ENCODE assay signal across 12 cellular contexts in genomic region chr14:60212503-60213371, GRCh38. TPM values are rescaled to one million over a fixed set of nuclear protein-coding genes. Genes with fewer than 3 reads are reported as not detected.
DNase-seq lines count a peak whose midpoint lies in the region; ATAC-seq and TF ChIP-seq lines count a peak whose summit lies in the region.
"Had no signal": no experiment of that assay in that cellular context is flagged by ENCODE, and none has a peak within 500 bp of the region (broad histone marks: within the 10 kb centered on the region; RNA-seq: fewer than 3 reads in every experiment).

No MANE protein-coding gene starts in this region.

- H3K27ac Mint-ChIP-seq in activated T-helper 2 cell treated with anti-CD3 and anti-CD28 coated beads, Interferon-gamma antibody, Interleukin-2, Interleukin-4, amounts not matched to agents 10 μg/mL and 5 μg/mL and 100 μg/mL, durations not matched to agents 14 hours and 24 hours and 36 hours = no peak overlapping the region
- H3K27ac Mint-ChIP-seq in activated CD4-positive, alpha-beta T cell treated with anti-CD3 and anti-CD28 coated beads for 36 hours = no peak overlapping the region
- H3K27ac Mint-ChIP-seq: activated naive CD8-positive, alpha-beta T cell; WTC11 had no signal

- POLR2A ChIA-PET in activated CD4-positive, alpha-beta T cell treated with anti-CD3 and anti-CD28 coated beads for 36 hours (lab: Charles Lee) = interaction anchor here (1.2 kb wide), 1 partner anchor 36 kb away, joined by 5 read pairs; the partner anchor contains the start of gene PPM1A

- TF ChIP-seq CTCF in GM13976 (IDR thresholded peaks at IDR 0.05; ENCODE audit: borderline replicate concordance, control extremely low read depth, extremely low read depth, insufficient read depth, missing control alignments) = no peak

- H3K4me3 Mint-ChIP-seq in activated T-helper 2 cell treated with anti-CD3 and anti-CD28 coated beads, Interferon-gamma antibody, Interleukin-2, Interleukin-4, amounts not matched to agents 10 μg/mL and 5 μg/mL and 100 μg/mL, durations not matched to agents 14 hours and 24 hours and 36 hours (ENCODE audit: low read depth) = no peak overlapping the region
- H3K4me3 Mint-ChIP-seq in activated CD4-positive, alpha-beta T cell treated with anti-CD3 and anti-CD28 coated beads for 36 hours = no peak overlapping the region
- H3K4me3 Mint-ChIP-seq: activated naive CD8-positive, alpha-beta T cell; WTC11 had no signal

- no peaks in the 10 kb centered on the region for H3K9me3 Mint-ChIP-seq in activated T-helper 2 cell treated with anti-CD3 and anti-CD28 coated beads, Interferon-gamma antibody, Interleukin-2, Interleukin-4, amounts not matched to agents 10 μg/mL and 5 μg/mL and 100 μg/mL, durations not matched to agents 14 hours and 24 hours and 36 hours
- no peaks in the 10 kb centered on the region for H3K9me3 Mint-ChIP-seq in activated CD4-positive, alpha-beta T cell treated with anti-CD3 and anti-CD28 coated beads for 36 hours (ENCODE audit: low read depth)
- H3K9me3 Mint-ChIP-seq: WTC11 had no signal

- intact Hi-C loops in activated T-helper 2 cell treated with anti-CD3 and anti-CD28 coated beads, Interferon-gamma antibody, Interleukin-2, Interleukin-4, amounts not matched to agents 10 μg/mL and 5 μg/mL and 100 μg/mL, durations not matched to agents 14 hours and 24 hours and 36 hours (cut with micrococcal nuclease) = no loop called here
- intact Hi-C loops in activated CD4-positive, alpha-beta T cell treated with anti-CD3 and anti-CD28 coated beads for 36 hours (cut with DNase I, micrococcal nuclease) = no loop called here

- no peaks in the 10 kb centered on the region for H3K36me3 Mint-ChIP-seq in activated T-helper 2 cell treated with anti-CD3 and anti-CD28 coated beads, Interferon-gamma antibody, Interleukin-2, Interleukin-4, amounts not matched to agents 10 μg/mL and 5 μg/mL and 100 μg/mL, durations not matched to agents 14 hours and 24 hours and 36 hours (ENCODE audit: low read depth)
- H3K36me3 Mint-ChIP-seq in activated CD4-positive, alpha-beta T cell treated with anti-CD3 and anti-CD28 coated beads for 36 hours (ENCODE audit: low read depth) = no peaks in the 10 kb centered on the region
- H3K36me3 Mint-ChIP-seq: activated naive CD8-positive, alpha-beta T cell; WTC11 had no signal

- peak; percentile 41 for DNase-seq in GM13976 (ENCODE audit: low spot score)
- no peak for DNase-seq in activated T-helper 2 cell treated with anti-CD3 and anti-CD28 coated beads, Interferon-gamma antibody, Interleukin-2, Interleukin-4, amounts not matched to agents 10 μg/mL and 5 μg/mL and 100 μg/mL, durations not matched to agents 14 hours and 24 hours and 36 hours (ENCODE audit: low spot score)
- no peak for DNase-seq in HuH-7.5 (ENCODE audit: low spot score)
- DNase-seq in HPDE6-E6E7 (ENCODE audit: extremely low spot score) = no peak
- no peak for DNase-seq in activated CD4-positive, alpha-beta T cell treated with anti-CD3 and anti-CD28 coated beads for 36 hours
- DNase-seq: mesenchymal stem cell, NCI-H2029 had no signal

- H3K27me3 Mint-ChIP-seq in activated T-helper 2 cell treated with anti-CD3 and anti-CD28 coated beads, Interferon-gamma antibody, Interleukin-2, Interleukin-4, amounts not matched to agents 10 μg/mL and 5 μg/mL and 100 μg/mL, durations not matched to agents 14 hours and 24 hours and 36 hours (ENCODE audit: low read depth) = peaks cover 10% of the 10 kb centered on the region
- peaks cover 9% of the 10 kb centered on the region for H3K27me3 Mint-ChIP-seq in activated CD4-positive, alpha-beta T cell treated with anti-CD3 and anti-CD28 coated beads for 36 hours

- ATAC-seq in GM19395 (IDR thresholded peaks at IDR 0.05; ENCODE audit: unreplicated experiment) = peak; percentile 92
- ATAC-seq in HG02840 (IDR thresholded peaks at IDR 0.05; ENCODE audit: low FRiP score, unreplicated experiment) = peak; percentile 92
- peak; percentile 91 for ATAC-seq in HG03520 (IDR thresholded peaks at IDR 0.05; ENCODE audit: unreplicated experiment)
- no peak for ATAC-seq in activated CD4-positive, alpha-beta T cell treated with anti-CD3 and anti-CD28 coated beads for 36 hours
- ATAC-seq: WTC11 had no signal

- CTCF ChIA-PET in activated CD4-positive, alpha-beta T cell treated with anti-CD3 and anti-CD28 coated beads for 36 hours (lab: Charles Lee) = interaction anchor here (0.6 to 1.4 kb wide), 2 partner anchors 22 to 249 kb away, joined by 3 read pairs; no protein-coding TSS in a partner anchor

- no peaks in the 10 kb centered on the region for H3K4me1 Mint-ChIP-seq in activated T-helper 2 cell treated with anti-CD3 and anti-CD28 coated beads, Interferon-gamma antibody, Interleukin-2, Interleukin-4, amounts not matched to agents 10 μg/mL and 5 μg/mL and 100 μg/mL, durations not matched to agents 14 hours and 24 hours and 36 hours (ENCODE audit: low read depth)
- H3K4me1 Mint-ChIP-seq in activated CD4-positive, alpha-beta T cell treated with anti-CD3 and anti-CD28 coated beads for 36 hours = no peaks in the 10 kb centered on the region

- in situ Hi-C loops in GM13976 (cut with MboI; ENCODE audit: low sequenced_read_pairs, unreplicated experiment) = no loop called here

RNA-seq across cellular contexts. Expression of gene PPM1A, which starts 36.3 kb away (rescaled TPM):
- total RNA-seq in activated T-helper 2 cell treated with anti-CD3 and anti-CD28 coated beads, Interferon-gamma antibody, Interleukin-2, Interleukin-4, amounts not matched to agents 10 μg/mL and 5 μg/mL and 100 μg/mL, durations not matched to agents 14 hours and 24 hours and 36 hours = 45.7 and 48.2 TPM in 2 replicates
- 10 to 100 TPM; 30.4 to 41.5 TPM for total RNA-seq in activated CD4-positive, alpha-beta T cell treated with anti-CD3 and anti-CD28 coated beads for 36 hours

RNA-seq across cellular contexts. Expression of gene DHRS7, which starts 47.5 kb away (rescaled TPM):
- total RNA-seq in activated T-helper 2 cell treated with anti-CD3 and anti-CD28 coated beads, Interferon-gamma antibody, Interleukin-2, Interleukin-4, amounts not matched to agents 10 μg/mL and 5 μg/mL and 100 μg/mL, durations not matched to agents 14 hours and 24 hours and 36 hours = 52.9 and 55.8 TPM in 2 replicates
- total RNA-seq in activated CD4-positive, alpha-beta T cell treated with anti-CD3 and anti-CD28 coated beads for 36 hours = 10 to 100 TPM; 27.9 to 46.3 TPM
